Comparison of ENCODE assay signal across 1 cellular context in the genomic region with DNA sequence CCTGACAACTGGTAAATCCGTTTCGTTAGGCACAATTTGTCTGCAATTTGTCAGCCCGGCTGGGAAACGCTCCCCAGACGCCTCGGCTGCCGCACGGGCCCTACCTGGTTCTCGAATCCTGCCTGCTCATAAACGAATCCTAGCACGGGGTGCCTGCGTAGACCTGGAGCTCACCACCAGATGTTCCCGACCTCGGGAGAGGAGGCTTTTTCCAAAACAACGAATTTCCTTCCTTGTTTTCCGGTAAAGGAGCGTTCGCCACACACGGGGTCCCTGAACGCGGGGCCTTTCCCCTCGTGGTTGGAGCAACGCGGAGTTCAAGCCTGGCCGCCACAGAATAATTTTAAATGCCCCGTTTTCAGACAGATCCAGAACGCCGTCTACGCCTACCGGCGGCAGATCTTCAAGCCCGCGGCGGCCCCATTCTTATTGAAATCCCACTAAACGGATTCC.
TF ChIP-seq lines count a peak whose summit lies in the region.

No MANE protein-coding gene starts in this region.

TF ChIP-seq in H1, 55 proteins besides CTCF, POLR2A, EP300 and RAD21:
- TF ChIP-seq EZH2 (IDR thresholded peaks at IDR 0.05; ENCODE audit: low read depth, low read length, severe bottlenecking): peak; percentile 96
- no peak for TF ChIP-seq HDAC6 (IDR thresholded peaks at IDR 0.05; ENCODE audit: low read depth, low read length)
- TF ChIP-seq CTBP2 (IDR thresholded peaks at IDR 0.05; ENCODE audit: borderline replicate concordance, insufficient read depth, insufficient read length, low read length): peak; percentile 68
- TF ChIP-seq TCF12 (IDR thresholded peaks at IDR 0.05; ENCODE audit: low read depth, low read length): no peak
- TF ChIP-seq TAF7 (optimal IDR thresholded peaks at IDR 0.05; ENCODE audit: borderline replicate concordance, low read depth, low read length): no peak
- TF ChIP-seq CBX8 (IDR thresholded peaks at IDR 0.05; ENCODE audit: borderline replicate concordance, low read depth, low read length): peak; percentile 100
- TF ChIP-seq RNF2 (IDR thresholded peaks at IDR 0.05; ENCODE audit: borderline replicate concordance, low read depth, low read length, missing control alignments, poor library complexity, severe bottlenecking): peak; percentile 100
- TF ChIP-seq, protein P1, sequence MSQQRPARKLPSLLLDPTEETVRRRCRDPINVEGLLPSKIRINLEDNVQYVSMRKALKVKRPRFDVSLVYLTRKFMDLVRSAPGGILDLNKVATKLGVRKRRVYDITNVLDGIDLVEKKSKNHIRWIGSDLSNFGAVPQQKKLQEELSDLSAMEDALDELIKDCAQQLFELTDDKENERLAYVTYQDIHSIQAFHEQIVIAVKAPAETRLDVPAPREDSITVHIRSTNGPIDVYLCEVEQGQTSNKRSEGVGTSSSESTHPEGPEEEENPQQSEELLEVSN (IDR thresholded peaks at IDR 0.05): no peak
- TF ChIP-seq SUZ12 (IDR thresholded peaks at IDR 0.05; ENCODE audit: low read length): peak; percentile 86; the same call in 1 of the 2 replicates
